ENCODE assay signal across 23 cellular contexts in the genomic region with DNA sequence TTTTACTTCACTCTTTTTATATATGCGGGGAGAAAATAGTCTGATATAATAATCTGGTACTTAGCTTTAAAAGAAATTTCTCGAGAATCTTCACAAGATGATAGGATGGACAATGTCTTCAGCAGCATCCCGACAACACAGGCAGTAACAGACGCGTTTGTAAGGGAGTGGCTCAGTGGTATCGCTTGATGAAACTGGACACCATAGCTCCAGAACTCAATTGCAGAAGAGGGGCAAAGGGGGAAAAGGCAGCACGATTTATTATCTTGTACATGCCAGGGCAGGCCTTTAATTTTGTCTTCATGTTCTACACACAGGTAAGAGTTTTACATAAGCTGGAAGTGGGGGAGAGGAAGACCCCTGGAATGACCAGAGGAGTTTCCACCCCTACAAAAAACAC. TPM values are rescaled to one million over a fixed set of nuclear protein-coding genes. Genes with fewer than 3 reads are reported as not detected.
"Had no signal": no experiment of that assay in that cellular context is flagged by ENCODE, and none has a peak within 500 bp of the region (broad histone marks: within the 10 kb centered on the region; RNA-seq: fewer than 3 reads in every experiment).

No MANE protein-coding gene starts in this region.

- H3K4me3 ChIP-seq: esophagus squamous epithelium, left lung, thyroid gland had no signal

- H3K27me3 Mint-ChIP-seq: activated naive CD8-positive, alpha-beta T cell; brain; naive thymus-derived CD4-positive, alpha-beta T cell; stimulated activated memory B cell treated with anti-CD40 and anti-IgM and Interleukin-4, amounts not matched to agents 10 μg/mL and 1 μg/mL and 100 μg/mL, for 72 hours had no signal

- H3K4me1 ChIP-seq: esophagus squamous epithelium, left lung, thyroid gland had no signal

- H3K9me3 Mint-ChIP-seq: brain had no signal

- H3K4me3 Mint-ChIP-seq: brain; stimulated activated memory B cell treated with anti-CD40 and anti-IgM and Interleukin-4, amounts not matched to agents 10 μg/mL and 1 μg/mL and 100 μg/mL, for 72 hours had no signal

- H3K27me3 ChIP-seq: esophagus squamous epithelium, left lung, thyroid gland had no signal

- H3K9me3 ChIP-seq: esophagus squamous epithelium, left lung, thyroid gland had no signal

- DNase-seq: activated CD4-positive, CD25-positive, alpha-beta regulatory T cell treated with anti-CD3 and anti-CD28 coated beads, Interleukin-2, amount 50 U/mL, for 72 hours; activated effector memory CD4-positive, alpha-beta T cell treated with anti-CD3 and anti-CD28 coated beads, Interleukin-2, amount 50 U/mL, for 16 hours; cortex of kidney; effector CD8-positive, alpha-beta T cell; esophagus squamous epithelium; hippocampal formation; left lung; mammary epithelial cell; nucleus accumbens; posterior cingulate gyrus; retina; stimulated activated CD4-positive, alpha-beta T cell treated with anti-CD3 and anti-CD28 coated beads, Interleukin-2, amount 100 ng/mL, for 48 hours; T1000 had no signal

- H3K27ac Mint-ChIP-seq: stimulated activated memory B cell treated with anti-CD40 and anti-IgM and Interleukin-4, amounts not matched to agents 10 μg/mL and 1 μg/mL and 100 μg/mL, for 72 hours had no signal

- H3K4me1 Mint-ChIP-seq: brain had no signal

- H3K36me3 ChIP-seq: esophagus squamous epithelium, left lung, thyroid gland had no signal

- ATAC-seq: left lung; stimulated activated memory B cell treated with anti-CD40 and anti-IgM and Interleukin-4, amounts not matched to agents 10 μg/mL and 1 μg/mL and 100 μg/mL, for 72 hours had no signal

RNA-seq across cellular contexts. Expression of gene IL4, which starts 15.7 kb away (rescaled TPM):
- total RNA-seq: endothelial cell of umbilical vein, esophagus squamous epithelium, fibroblast of villous mesenchyme, glomerular endothelial cell, left lung, mammary epithelial cell, mononuclear cell, thyroid gland had no signal
- polyA plus RNA-seq: endothelial cell of umbilical vein; keratinocyte; mammary epithelial cell; naive thymus-derived CD4-positive, alpha-beta T cell had no signal

RNA-seq across cellular contexts. Expression of gene IL13, which starts 31.5 kb away (rescaled TPM):
- total RNA-seq: endothelial cell of umbilical vein, esophagus squamous epithelium, fibroblast of villous mesenchyme, glomerular endothelial cell, left lung, mammary epithelial cell, thyroid gland had no signal
- polyA plus RNA-seq: keratinocyte; mammary epithelial cell; naive thymus-derived CD4-positive, alpha-beta T cell had no signal

RNA-seq across cellular contexts. Expression of gene CCNI2, which starts 57.7 kb away (rescaled TPM):
- total RNA-seq: fibroblast of villous mesenchyme, glomerular endothelial cell, mammary epithelial cell had no signal
- polyA plus RNA-seq: keratinocyte had no signal
